Comparison of ENCODE assay signal across 13 cellular contexts in genomic region chr9:107707419-107707837, GRCh38.
DNase-seq lines count a peak whose midpoint lies in the region; ATAC-seq and TF ChIP-seq lines count a peak whose summit lies in the region.
"Had no signal": no experiment of that assay in that cellular context is flagged by ENCODE, and none has a peak within 500 bp of the region (broad histone marks: within the 10 kb centered on the region; RNA-seq: fewer than 3 reads in every experiment).

No MANE protein-coding gene starts in this region.

- no peak for ATAC-seq in HG03175 (IDR thresholded peaks at IDR 0.05; ENCODE audit: unreplicated experiment)

- POLR2A ChIA-PET in RWPE1 (lab: Yijun Ruan, JAX; ENCODE audit: low non-redundant PET) = no interaction called here

- H3K4me3 ChIP-seq in fibroblast of mammary gland (ENCODE audit: control insufficient read depth, low read depth, low read length) = no peak overlapping the region

- peak overlapping the region; percentile 43; the same call in 1 of the 2 replicates for H3K27ac ChIP-seq in RWPE1

- TF ChIP-seq CTCF in RWPE1 (conservative IDR thresholded peaks at IDR 0.05; ENCODE audit: low read depth) = no peak
- no peak for TF ChIP-seq CTCF in fibroblast of mammary gland (conservative IDR thresholded peaks at IDR 0.05; ENCODE audit: control insufficient read depth, insufficient read depth, low read depth, low read length)

- peak; percentile 92 for DNase-seq in ELR (ENCODE audit: low read depth)
- DNase-seq in RWPE1 (ENCODE audit: low spot score) = peak; percentile 94
- peak; percentile 100 for DNase-seq in fibroblast of mammary gland (ENCODE audit: low read depth)
- peak; percentile 96 for DNase-seq in renal cortical epithelial cell (ENCODE audit: low read depth)
- DNase-seq in DMS79 treated with DMSO at 0.1 percent for 48 hours (lab: John Stamatoyannopoulos, UW) = no peak
- DNase-seq in NCI-H146 (lab: John Stamatoyannopoulos, UW) = no peak
- DNase-seq in activated CD4-positive, alpha-beta T cell treated with anti-CD3 and anti-CD28 coated beads for 1 hour = no peak
- DNase-seq: activated CD4-positive, alpha-beta memory T cell treated with anti-CD3 and anti-CD28 coated beads, Interleukin-2, amount 10 ng/mL, durations not matched to agents 7 days and 5 days; effector CD4-positive, alpha-beta T cell; NCI-H1417 treated with DMSO at 0.1 percent for 48 hours; stimulated activated CD8-positive, alpha-beta memory T cell treated with anti-CD3 and anti-CD28 coated beads, Interleukin-4, amount 100 ng/mL, for 48 hours; T-helper 1 cell had no signal

- CTCF ChIA-PET in RWPE1 (lab: Yijun Ruan, JAX) = no interaction called here

Comparison
In these comparisons a context has a peak if more than half of its experiments do, and no peak if none do; other contexts are left out.
1. DNase-seq: peak in ELR (single experiment), RWPE1 (single experiment), fibroblast of mammary gland (single experiment) and renal cortical epithelial cell (single experiment); none in DMS79 treated with DMSO at 0.1 percent for 48 hours (single experiment), NCI-H146 (single experiment) and activated CD4-positive, alpha-beta T cell treated with anti-CD3 and anti-CD28 coated beads for 1 hour (single experiment).